In the genomic region with DNA sequence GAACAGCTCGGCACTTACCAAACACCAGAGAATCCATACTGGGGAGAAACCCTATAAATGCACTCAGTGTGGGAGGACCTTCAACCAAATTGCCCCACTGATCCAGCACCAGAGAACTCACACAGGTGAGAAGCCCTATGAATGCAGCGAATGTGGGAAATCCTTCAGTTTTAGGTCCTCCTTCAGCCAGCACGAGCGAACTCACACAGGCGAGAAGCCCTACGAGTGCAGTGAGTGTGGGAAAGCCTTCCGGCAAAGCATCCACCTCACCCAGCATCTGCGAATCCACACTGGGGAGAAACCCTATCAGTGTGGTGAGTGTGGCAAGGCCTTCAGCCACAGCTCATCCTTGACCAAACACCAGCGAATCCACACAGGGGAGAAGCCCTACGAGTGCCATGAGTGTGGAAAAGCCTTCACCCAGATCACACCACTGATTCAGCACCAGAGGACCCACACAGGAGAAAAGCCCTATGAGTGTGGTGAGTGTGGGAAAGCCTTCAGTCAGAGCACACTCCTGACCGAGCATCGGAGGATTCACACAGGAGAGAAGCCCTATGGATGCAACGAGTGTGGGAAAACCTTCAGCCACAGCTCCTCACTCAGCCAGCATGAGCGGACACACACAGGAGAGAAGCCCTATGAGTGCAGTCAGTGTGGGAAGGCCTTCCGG, we compare ENCODE assay signal across 18 cellular contexts. TPM values are rescaled to one million over a fixed set of nuclear protein-coding genes. Genes with fewer than 3 reads are reported as not detected.
"Had no signal": no experiment of that assay in that cellular context is flagged by ENCODE, and none has a peak within 500 bp of the region (broad histone marks: within the 10 kb centered on the region; RNA-seq: fewer than 3 reads in every experiment).

No MANE protein-coding gene starts in this region.

- FAIRE-seq: keratinocyte had no signal

- H3K27me3 ChIP-seq: spleen, tibial artery, uterus had no signal

- H3K4me3 ChIP-seq: left ventricle myocardium inferior, tibial artery, uterus had no signal

- H3K36me3 ChIP-seq: uterus had no signal

- ATAC-seq: activated CD8-positive, alpha-beta T cell treated with anti-CD3 and anti-CD28 coated beads, Interleukin-2, amount 10 ng/mL, durations not matched to agents 7 days and 5 days; activated T-cell treated with anti-CD3 and anti-CD28 coated beads, Interleukin-2, amount 50 U/mL, for 72 hours; effector memory CD8-positive, alpha-beta T cell; sciatic nerve had no signal

- DNase-seq: activated CD4-positive, alpha-beta T cell treated with anti-CD3 and anti-CD28 coated beads, Interleukin-2, amount 10 ng/mL, durations not matched to agents 24 days and 14 days; activated CD4-positive, CD25-positive, alpha-beta regulatory T cell; activated CD8-positive, alpha-beta memory T cell treated with anti-CD3 and anti-CD28 coated beads, Interleukin-2, amount 50 U/mL, for 48 hours; activated CD8-positive, alpha-beta T cell treated with anti-CD3 and anti-CD28 coated beads, Interleukin-2, amount 10 ng/mL, durations not matched to agents 7 days and 5 days; activated gamma-delta T cell treated with Interleukin-2 at 50 U/mL for 16 hours; activated T-cell treated with anti-CD3 and anti-CD28 coated beads, Interleukin-2, amount 50 U/mL, for 72 hours; anterior cingulate cortex; cerebellar nuclear complex; dermis blood vessel endothelial cell; effector memory CD8-positive, alpha-beta T cell; left ventricle myocardium inferior; spleen; tibial artery; uterus had no signal

- H3K4me1 ChIP-seq: left ventricle myocardium inferior, spleen, tibial artery, uterus had no signal

- H3K27ac ChIP-seq: left ventricle myocardium inferior, spleen, tibial artery, uterus had no signal

RNA-seq across cellular contexts. Expression of gene ZNF135, which starts 8.3 kb away (rescaled TPM):
- total RNA-seq: activated CD4-positive, alpha-beta T cell treated with anti-CD3 and anti-CD28 coated beads, Interleukin-2, amount 10 ng/mL, durations not matched to agents 24 days and 14 days had no signal

RNA-seq across cellular contexts. Expression of gene ZSCAN1, which starts 33.6 kb away (rescaled TPM):
- total RNA-seq: activated CD4-positive, alpha-beta T cell treated with anti-CD3 and anti-CD28 coated beads, Interleukin-2, amount 10 ng/mL, durations not matched to agents 24 days and 14 days; activated CD8-positive, alpha-beta T cell treated with anti-CD3 and anti-CD28 coated beads, Interleukin-2, amount 10 ng/mL, durations not matched to agents 7 days and 5 days; activated T-cell treated with anti-CD3 and anti-CD28 coated beads, Interleukin-2, amount 50 U/mL, for 72 hours; dermis blood vessel endothelial cell; left ventricle myocardium inferior; osteocyte; pulmonary artery endothelial cell; spleen; uterus had no signal
